ENCODE assay signal across 7 cellular contexts in genomic region chr10:103800789-103801540, GRCh38. TPM values are rescaled to one million over a fixed set of nuclear protein-coding genes. Genes with fewer than 3 reads are reported as not detected.
DNase-seq lines count a peak whose midpoint lies in the region; ATAC-seq lines count a peak whose summit lies in the region.

No MANE protein-coding gene starts in this region.

- ATAC-seq in GM19328 (IDR thresholded peaks at IDR 0.05; ENCODE audit: unreplicated experiment), result peak; percentile 86
- peak; percentile 93 for ATAC-seq in HG03139 (IDR thresholded peaks at IDR 0.05; ENCODE audit: unreplicated experiment)
- ATAC-seq in GM19397 (IDR thresholded peaks at IDR 0.05; ENCODE audit: unreplicated experiment), result no peak

- peaks cover 33 to 38% of the 10 kb centered on the region in 2 donors for H3K4me1 Mint-ChIP-seq in immature natural killer cell

- H3K9me3 Mint-ChIP-seq in immature natural killer cell, result no peaks in the 10 kb centered on the region

- peaks cover 0 to 8% (median 0%) of the 10 kb centered on the region in 3 donors for H3K27me3 Mint-ChIP-seq in immature natural killer cell (ENCODE audit: low read depth in 3 of 3)

- H3K36me3 Mint-ChIP-seq in immature natural killer cell, result no peaks in the 10 kb centered on the region

- peak overlapping the region; percentile 57 to 82 (median 76) for H3K4me3 Mint-ChIP-seq in immature natural killer cell

- peak overlapping the region; percentile 88 to 96 (median 94) for H3K27ac Mint-ChIP-seq in immature natural killer cell

- DNase-seq in UCSD-AML1 (lab: John Stamatoyannopoulos, UW; ENCODE audit: unreplicated experiment), result peak; percentile 69
- peak; percentile 85 to 87 (median 87) for DNase-seq in immature natural killer cell
- no peak for DNase-seq in GOT3 (lab: John Stamatoyannopoulos, UW)
- DNase-seq in cerebellar nuclear complex (lab: John Stamatoyannopoulos, UW), result no peak

RNA-seq across cellular contexts. Expression of gene SH3PXD2A, which starts 54.4 kb away (rescaled TPM):
- under 1 TPM in 2 of 3 donors, not detected in 1; 0.07 to 0.43 TPM for polyA plus RNA-seq in immature natural killer cell

Comparison
In these comparisons a context has a peak if more than half of its experiments do, and no peak if none do; other contexts are left out.
1. DNase-seq: peak in UCSD-AML1 (single experiment) and immature natural killer cell (3 of 3); none in GOT3 (single experiment) and cerebellar nuclear complex (0 of 2).